Comparison of ENCODE assay signal across 9 cellular contexts in genomic region chr9:131727795-131728545, GRCh38. TPM values are rescaled to one million over a fixed set of nuclear protein-coding genes. Genes with fewer than 3 reads are reported as not detected.
DNase-seq lines count a peak whose midpoint lies in the region; ATAC-seq and TF ChIP-seq lines count a peak whose summit lies in the region.
"Had no signal": no experiment of that assay in that cellular context is flagged by ENCODE, and none has a peak within 500 bp of the region (broad histone marks: within the 10 kb centered on the region; RNA-seq: fewer than 3 reads in every experiment).

No MANE protein-coding gene starts in this region.

- ATAC-seq in SK-N-SH treated with all-trans-retinoic acid at 6 μM for 48 hours (peak; percentile 69), gastroesophageal sphincter (no peak), thoracic aorta (ENCODE audit: insufficient number of reproducible peaks, low FRiP score, low read depth) (no peak), HG02981 (IDR thresholded peaks at IDR 0.05; ENCODE audit: unreplicated experiment) (no peak), HG03520 (IDR thresholded peaks at IDR 0.05; ENCODE audit: unreplicated experiment) (no peak)

- H3K4me1 ChIP-seq in gastroesophageal sphincter = peaks cover 5 to 86% (median 39%) of the 10 kb centered on the region in 3 donors
- peaks cover 42 to 57% of the 10 kb centered on the region in 2 donors for H3K4me1 ChIP-seq in thoracic aorta (ENCODE audit: control insufficient read depth in 1 of 2, low read depth in 2 of 2)

- peak overlapping the region in 3 of 4 donors; percentile 3 to 56 (median 20) for H3K27ac ChIP-seq in gastroesophageal sphincter
- peak overlapping the region in 1 of 2 donors; percentile 27 for H3K27ac ChIP-seq in thoracic aorta
- H3K27ac ChIP-seq: C4-2B had no signal

- no peaks in the 10 kb centered on the region for H3K9me3 Mint-ChIP-seq in activated T-cell treated with anti-CD3 and anti-CD28 coated beads, Interleukin-2, amount 50 U/mL, for 24 hours

- TF ChIP-seq CTCF in gastroesophageal sphincter (IDR thresholded peaks at IDR 0.05) (no peak), thoracic aorta (IDR thresholded peaks at IDR 0.05) (no peak)

- H3K4me1 Mint-ChIP-seq in activated T-cell treated with anti-CD3 and anti-CD28 coated beads, Interleukin-2, amount 50 U/mL, for 24 hours (ENCODE audit: low read depth) = peaks cover 89% of the 10 kb centered on the region

- H3K36me3 ChIP-seq in gastroesophageal sphincter (no peaks in the 10 kb centered on the region), thoracic aorta (no peaks in the 10 kb centered on the region)

- H3K36me3 Mint-ChIP-seq in activated T-cell treated with anti-CD3 and anti-CD28 coated beads, Interleukin-2, amount 50 U/mL, for 24 hours (ENCODE audit: low read depth) = peaks cover 45% of the 10 kb centered on the region

- H3K27me3 Mint-ChIP-seq in activated T-cell treated with anti-CD3 and anti-CD28 coated beads, Interleukin-2, amount 50 U/mL, for 24 hours = no peaks in the 10 kb centered on the region

- no peaks in the 10 kb centered on the region for H3K9me3 ChIP-seq in gastroesophageal sphincter
- no peaks in the 10 kb centered on the region for H3K9me3 ChIP-seq in thoracic aorta

- no peak for DNase-seq in activated T-cell treated with anti-CD3 and anti-CD28 coated beads, Interleukin-2, amount 50 U/mL, for 24 hours
- no peak for DNase-seq in activated T-cell treated with anti-CD3 and anti-CD28 coated beads, Interleukin-2, amount 50 U/mL, for 1 hour
- DNase-seq in thoracic aorta (ENCODE audit: low spot score) (no peak), COLO829 (ENCODE audit: low spot score) (no peak)

- WGBS in gastroesophageal sphincter (ENCODE audit: low coverage in 1 of 2), 2 donors = 52 to 63% methylated on average over 5 of the region's 5 CpGs

- no peak for TF ChIP-seq EP300 in gastroesophageal sphincter (IDR thresholded peaks at IDR 0.05)

- no peak overlapping the region for H3K4me3 ChIP-seq in gastroesophageal sphincter
- peak overlapping the region; percentile 34 for H3K4me3 ChIP-seq in thoracic aorta

- H3K27ac Mint-ChIP-seq in activated T-cell treated with anti-CD3 and anti-CD28 coated beads, Interleukin-2, amount 50 U/mL, for 24 hours = peak overlapping the region; percentile 96

- H3K27me3 ChIP-seq in gastroesophageal sphincter = no peaks in the 10 kb centered on the region
- no peaks in the 10 kb centered on the region for H3K27me3 ChIP-seq in thoracic aorta (replicated peaks; ENCODE audit: insufficient read depth)

- no peak for TF ChIP-seq POLR2A in gastroesophageal sphincter (IDR thresholded peaks at IDR 0.05)

- H3K4me3 Mint-ChIP-seq in activated T-cell treated with anti-CD3 and anti-CD28 coated beads, Interleukin-2, amount 50 U/mL, for 24 hours = peak overlapping the region; percentile 61

TF ChIP-seq in SK-N-SH treated with all-trans-retinoic acid at 6 μM for 48 hours, 23 proteins besides CTCF, POLR2A, EP300 and RAD21 (continues in another document):
- TF ChIP-seq ESRRG (CRISPR knock-in tag; IDR thresholded peaks at IDR 0.05) (no peak), PATZ1 (CRISPR knock-in tag; IDR thresholded peaks at IDR 0.05; ENCODE audit: borderline replicate concordance) (no peak), TOX (CRISPR knock-in tag; IDR thresholded peaks at IDR 0.05; ENCODE audit: borderline replicate concordance) (no peak), ZC3H10 (CRISPR knock-in tag; IDR thresholded peaks at IDR 0.05) (no peak), TSHZ2 (CRISPR knock-in tag; IDR thresholded peaks at IDR 0.05) (no peak), OSR1 (CRISPR knock-in tag; IDR thresholded peaks at IDR 0.05) (no peak), ZFP30 (CRISPR knock-in tag; IDR thresholded peaks at IDR 0.05) (no peak), CSRNP3 (CRISPR knock-in tag; IDR thresholded peaks at IDR 0.05) (no peak), ARNTL (CRISPR knock-in tag; IDR thresholded peaks at IDR 0.05; ENCODE audit: borderline replicate concordance, low read depth) (no peak), ZNF70 (CRISPR knock-in tag; IDR thresholded peaks at IDR 0.05) (no peak), CREB5 (CRISPR knock-in tag; IDR thresholded peaks at IDR 0.05; ENCODE audit: low read depth) (no peak), ZNF8 (CRISPR knock-in tag; IDR thresholded peaks at IDR 0.05) (no peak), ZFP3 (CRISPR knock-in tag; IDR thresholded peaks at IDR 0.05) (no peak), ZNF565 (CRISPR knock-in tag; conservative IDR thresholded peaks at IDR 0.05; ENCODE audit: low read depth) (no peak), RARB (CRISPR knock-in tag; IDR thresholded peaks at IDR 0.05) (no peak), POU6F1 (CRISPR knock-in tag; IDR thresholded peaks at IDR 0.05; ENCODE audit: borderline replicate concordance, low read depth) (no peak), BACH2 (CRISPR knock-in tag; IDR thresholded peaks at IDR 0.05; ENCODE audit: borderline replicate concordance) (no peak)

RNA-seq across cellular contexts. Expression of gene RAPGEF1, which starts 11.9 kb away (rescaled TPM):
- total RNA-seq in gastroesophageal sphincter (100 to 1,000 TPM in 1 of 4 donors, 10 to 100 TPM in 3; 47.5 to 162 (median 77.6) TPM), thoracic aorta (10 to 100 TPM; 59.7 to 73.0 TPM)
